In the genomic region with DNA sequence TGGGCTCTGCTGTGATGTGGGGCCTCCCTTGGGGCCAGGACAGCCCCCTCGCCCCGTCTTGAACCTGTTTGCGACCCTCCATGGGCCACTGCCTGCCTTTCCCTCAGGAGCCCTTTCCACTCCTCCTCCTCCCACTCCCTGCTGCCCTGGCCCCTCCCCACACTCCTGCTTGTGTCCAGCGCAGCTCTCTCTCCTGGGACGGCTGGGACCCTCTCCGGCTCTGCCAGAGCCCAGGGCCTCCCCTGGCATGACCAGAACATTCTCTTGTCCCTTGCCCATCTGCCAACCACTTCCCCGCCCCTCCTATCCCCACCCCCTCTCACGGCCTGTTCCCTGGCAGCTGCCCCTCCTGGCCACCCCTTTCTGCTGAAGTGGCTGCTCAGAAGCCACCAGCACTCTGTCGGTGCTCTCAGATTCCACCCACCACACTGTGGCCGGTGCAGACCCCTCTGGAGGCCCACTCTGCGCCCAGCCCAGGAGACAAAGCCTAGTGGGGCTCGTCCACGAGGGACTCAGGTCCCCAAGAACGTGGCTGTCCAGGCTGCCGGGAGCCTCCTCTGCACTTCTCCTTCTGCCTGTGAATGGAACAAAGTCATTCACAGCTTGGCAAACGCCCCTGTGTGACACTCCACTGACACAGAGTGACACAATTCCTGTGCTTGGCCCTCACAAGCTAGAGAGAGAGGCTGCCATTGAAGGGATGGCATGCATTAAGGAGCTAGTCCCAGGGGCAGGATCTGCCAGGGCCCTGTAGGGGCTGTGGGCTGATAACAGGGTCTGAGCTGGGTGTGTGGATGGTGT, we compare ENCODE assay signal across 18 cellular contexts. TPM values are rescaled to one million over a fixed set of nuclear protein-coding genes. Genes with fewer than 3 reads are reported as not detected.
DNase-seq lines count a peak whose midpoint lies in the region; ATAC-seq and TF ChIP-seq lines count a peak whose summit lies in the region.
"Had no signal": no experiment of that assay in that cellular context is flagged by ENCODE, and none has a peak within 500 bp of the region (broad histone marks: within the 10 kb centered on the region; RNA-seq: fewer than 3 reads in every experiment).

No MANE protein-coding gene starts in this region.

- H3K4me1 ChIP-seq in BLaER1 treated with 17β-estradiol and CSF1 and Interleukin-3, amounts not matched to agents 10 nM and 100 nM: peaks cover 4 to 49% (median 34%) of the 10 kb centered on the region in 10 experiments; a peak in 18 of 20 replicates
- peaks cover 3% of the 10 kb centered on the region for H3K4me1 ChIP-seq in effector memory CD4-positive, alpha-beta T cell (ENCODE audit: control insufficient read depth, insufficient read depth, low read length, poor library complexity, severe bottlenecking)
- H3K4me1 ChIP-seq: foreskin keratinocyte had no signal

- no peaks in the 10 kb centered on the region for H3K27me3 ChIP-seq in BLaER1 treated with 17β-estradiol and CSF1 and Interleukin-3, amounts not matched to agents 10 nM and 100 nM
- peaks cover 10% of the 10 kb centered on the region for H3K27me3 ChIP-seq in effector memory CD4-positive, alpha-beta T cell (replicated peaks; ENCODE audit: control insufficient read depth, insufficient read depth, low read length, poor library complexity, severe bottlenecking)
- H3K27me3 ChIP-seq: cardiac muscle cell had no signal

- no peaks in the 10 kb centered on the region for H3K36me3 Mint-ChIP-seq in nephron (ENCODE audit: low read depth)

- DNase-seq in HuH-7.5 (ENCODE audit: low spot score) (peak; percentile 10), left cardiac atrium (peak; percentile 60), NCI-H2171 (lab: John Stamatoyannopoulos, UW) (no peak), NCI-H69 (lab: John Stamatoyannopoulos, UW) (no peak)
- DNase-seq in effector memory CD4-positive, alpha-beta T cell: no peak
- DNase-seq: activated CD4-positive, alpha-beta T cell treated with anti-CD3 and anti-CD28 coated beads for 1 hour; foreskin keratinocyte; KG1; midbrain; NCI-H1105 treated with DMSO at 0.1 percent for 48 hours; NCI-H2171 treated with DMSO at 0.1 percent for 48 hours; stimulated activated CD4-positive, alpha-beta T cell treated with anti-CD3 and anti-CD28 coated beads, Interleukin-15, amount 100 ng/mL, for 24 hours had no signal

- H3K27ac ChIP-seq in BLaER1 treated with 17β-estradiol and CSF1 and Interleukin-3, amounts not matched to agents 10 nM and 100 nM: no peak overlapping the region
- no peak overlapping the region for H3K27ac ChIP-seq in effector memory CD4-positive, alpha-beta T cell (ENCODE audit: insufficient read depth, low read length, poor library complexity, severe bottlenecking)
- H3K27ac ChIP-seq: cardiac muscle cell, foreskin keratinocyte, HL-60, prostate gland had no signal

- H3K36me3 ChIP-seq in BLaER1 treated with 17β-estradiol and CSF1 and Interleukin-3, amounts not matched to agents 10 nM and 100 nM: no peaks in the 10 kb centered on the region
- H3K36me3 ChIP-seq in effector memory CD4-positive, alpha-beta T cell (ENCODE audit: control insufficient read depth, insufficient read depth, low read length): no peaks in the 10 kb centered on the region
- H3K36me3 ChIP-seq: cardiac muscle cell, prostate gland had no signal

- H3K27ac Mint-ChIP-seq in nephron: no peak overlapping the region
- H3K27ac Mint-ChIP-seq: T-helper 1 cell treated with Interleukin-12 subunit alpha and Interleukin-12 subunit beta and Interleukin-4 antibody, amounts not matched to agents 30 μg/mL and 1 μg/mL, for 36 hours had no signal

- intact Hi-C loops in left cardiac atrium (cut with DNase I): no loop called here

- peak; percentile 51 to 56 for ATAC-seq in left cardiac atrium
- ATAC-seq: foreskin keratinocyte had no signal

- H4K20me1 ChIP-seq in BLaER1 treated with 17β-estradiol and CSF1 and Interleukin-3, amounts not matched to agents 10 nM and 100 nM: peaks cover 0 to 6% (median 0%) of the 10 kb centered on the region in 11 experiments; a peak in 2 of 22 replicates

- H3K9me3 Mint-ChIP-seq in nephron: no peaks in the 10 kb centered on the region
- H3K9me3 Mint-ChIP-seq: T-helper 1 cell treated with Interleukin-12 subunit alpha and Interleukin-12 subunit beta and Interleukin-4 antibody, amounts not matched to agents 30 μg/mL and 1 μg/mL, for 36 hours had no signal

- H3K9ac ChIP-seq in BLaER1 treated with 17β-estradiol and CSF1 and Interleukin-3, amounts not matched to agents 10 nM and 100 nM: peak overlapping the region in 2 of 11 experiments; percentile 6 to 29; a peak in 2 of 22 replicates

- peaks cover 25% of the 10 kb centered on the region for H3K27me3 Mint-ChIP-seq in nephron (ENCODE audit: low read depth)

- H3K4me3 Mint-ChIP-seq in nephron: peak overlapping the region in 2 of 3 experiments; percentile 31 to 34
- H3K4me3 Mint-ChIP-seq: T-helper 1 cell treated with Interleukin-12 subunit alpha and Interleukin-12 subunit beta and Interleukin-4 antibody, amounts not matched to agents 30 μg/mL and 1 μg/mL, for 36 hours had no signal

- TF ChIP-seq CTCF in nephron (IDR thresholded peaks at IDR 0.05; ENCODE audit: unreplicated experiment in 3 of 3): no peak

- H3K9me3 ChIP-seq in BLaER1 treated with 17β-estradiol and CSF1 and Interleukin-3, amounts not matched to agents 10 nM and 100 nM (replicated peaks in 1 of 11): no peaks in the 10 kb centered on the region
- no peaks in the 10 kb centered on the region for H3K9me3 ChIP-seq in effector memory CD4-positive, alpha-beta T cell (ENCODE audit: control insufficient read depth, low read length)
- H3K9me3 ChIP-seq: prostate gland had no signal

- peaks cover 15% of the 10 kb centered on the region for H3K4me1 Mint-ChIP-seq in nephron

- H3K4me3 ChIP-seq in BLaER1 treated with 17β-estradiol and CSF1 and Interleukin-3, amounts not matched to agents 10 nM and 100 nM: no peak overlapping the region
- no peak overlapping the region for H3K4me3 ChIP-seq in effector memory CD4-positive, alpha-beta T cell (ENCODE audit: insufficient read depth, low read depth, low read length, poor library complexity, severe bottlenecking)
- H3K4me3 ChIP-seq: cardiac muscle cell, prostate gland had no signal

- H3K4me2 ChIP-seq in BLaER1 treated with 17β-estradiol and CSF1 and Interleukin-3, amounts not matched to agents 10 nM and 100 nM: peak overlapping the region in 9 of 11 experiments; percentile 37 to 83 (median 76); a peak in 16 of 22 replicates

RNA-seq across cellular contexts. Expression of gene ASPG, which starts 1.4 kb away (rescaled TPM):
- total RNA-seq in left cardiac atrium: 100 to 1,000 TPM in 1 of 2 donors, 10 to 100 TPM in 1; 92.0 to 168 TPM

RNA-seq across cellular contexts. Expression of gene KIF26A, which starts 51.5 kb away (rescaled TPM):
- 1 to 10 TPM; 7.6 to 8.1 TPM for total RNA-seq in left cardiac atrium

Comparison
In these comparisons a context has a peak if more than half of its experiments do, and no peak if none do; other contexts are left out.
1. DNase-seq: peak in HuH-7.5 (single experiment) and left cardiac atrium (single experiment); none in NCI-H2171 (single experiment), NCI-H69 (single experiment) and effector memory CD4-positive, alpha-beta T cell (0 of 3).